In genomic region chr14:88023658-88024187, GRCh38 we compare ENCODE assay signal across 1 cellular context.
A peak's percentile ranks its signal among the peaks of the same experiment; 100 is the strongest.
TF ChIP-seq lines count a peak whose summit lies in the region.

No MANE protein-coding gene starts in this region.

TF ChIP-seq in liver, 16 proteins besides CTCF, POLR2A, EP300 and RAD21:
- TF ChIP-seq HNF4G (IDR thresholded peaks at IDR 0.05) (no peak), FOXA2 (IDR thresholded peaks at IDR 0.05) (no peak), RXRA (IDR thresholded peaks at IDR 0.05) (peak in 1 of 2 donors; percentile 10), NR2F2 (IDR thresholded peaks at IDR 0.05) (peak; percentile 54), FOXA1 (IDR thresholded peaks at IDR 0.05) (no peak), EGR1 (IDR thresholded peaks at IDR 0.05; ENCODE audit: low read depth in 2 of 2) (no peak), MAX (IDR thresholded peaks at IDR 0.05) (peak; percentile 8)
